In the genomic region with DNA sequence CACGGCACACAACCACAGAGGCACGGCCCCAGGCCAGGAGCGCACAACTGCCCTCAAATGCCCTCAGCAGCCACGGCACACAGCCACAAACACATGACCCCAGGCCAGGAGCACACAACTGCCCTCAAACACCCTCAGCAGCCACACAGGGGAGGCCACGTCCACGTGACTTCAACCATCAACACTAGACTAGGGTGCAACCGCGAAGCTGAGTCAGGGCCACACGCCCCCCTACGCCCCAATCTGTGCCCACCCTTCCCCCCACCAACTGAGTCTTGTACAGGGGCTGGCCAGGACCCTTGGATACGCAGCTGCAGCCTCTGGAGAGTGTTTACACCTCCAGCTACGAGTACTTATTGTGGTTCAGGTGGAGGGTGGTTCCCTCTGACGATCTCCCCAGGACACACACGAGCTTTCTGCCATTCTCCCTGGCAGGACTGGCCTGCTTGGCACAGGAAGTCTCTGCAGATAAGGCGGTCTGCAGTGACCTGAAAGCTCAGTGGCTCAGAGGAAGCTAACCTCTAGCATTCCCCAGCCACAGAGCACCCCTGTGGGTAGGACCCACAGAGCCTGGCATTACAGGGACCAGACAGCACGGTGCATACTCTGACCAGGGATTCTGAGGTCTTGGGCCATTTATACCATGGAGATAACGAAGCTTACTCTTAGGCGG, we compare ENCODE assay signal across 1 cellular context.
TF ChIP-seq lines count a peak whose summit lies in the region.

No MANE protein-coding gene starts in this region.

TF ChIP-seq in K562, 482 proteins besides CTCF, POLR2A, EP300 and RAD21 (continues in another document):
- TF ChIP-seq PHTF2 (CRISPR knock-in tag; IDR thresholded peaks at IDR 0.05) = no peak
- TF ChIP-seq PHB2 (IDR thresholded peaks at IDR 0.05; ENCODE audit: low read depth) = no peak
- 0 out of 2 replicates have a peak, but pooled peaks have one; percentile 14 for TF ChIP-seq ZNF592 (IDR thresholded peaks at IDR 0.05)
- no peak for TF ChIP-seq ZNF699 (CRISPR knock-in tag; IDR thresholded peaks at IDR 0.05; ENCODE audit: insufficient replicate concordance)
- TF ChIP-seq ZNF740 (CRISPR knock-in tag; IDR thresholded peaks at IDR 0.05) = peak; percentile 9; the same call in 1 of the 2 replicates
- no peak for TF ChIP-seq ZNF740 (tag; IDR thresholded peaks at IDR 0.05)
- TF ChIP-seq, protein P1, sequence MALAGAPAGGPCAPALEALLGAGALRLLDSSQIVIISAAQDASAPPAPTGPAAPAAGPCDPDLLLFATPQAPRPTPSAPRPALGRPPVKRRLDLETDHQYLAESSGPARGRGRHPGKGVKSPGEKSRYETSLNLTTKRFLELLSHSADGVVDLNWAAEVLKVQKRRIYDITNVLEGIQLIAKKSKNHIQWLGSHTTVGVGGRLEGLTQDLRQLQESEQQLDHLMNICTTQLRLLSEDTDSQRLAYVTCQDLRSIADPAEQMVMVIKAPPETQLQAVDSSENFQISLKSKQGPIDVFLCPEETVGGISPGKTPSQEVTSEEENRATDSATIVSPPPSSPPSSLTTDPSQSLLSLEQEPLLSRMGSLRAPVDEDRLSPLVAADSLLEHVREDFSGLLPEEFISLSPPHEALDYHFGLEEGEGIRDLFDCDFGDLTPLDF (CRISPR knock-in tag; IDR thresholded peaks at IDR 0.05) = no peak
- TF ChIP-seq, protein P2, sequence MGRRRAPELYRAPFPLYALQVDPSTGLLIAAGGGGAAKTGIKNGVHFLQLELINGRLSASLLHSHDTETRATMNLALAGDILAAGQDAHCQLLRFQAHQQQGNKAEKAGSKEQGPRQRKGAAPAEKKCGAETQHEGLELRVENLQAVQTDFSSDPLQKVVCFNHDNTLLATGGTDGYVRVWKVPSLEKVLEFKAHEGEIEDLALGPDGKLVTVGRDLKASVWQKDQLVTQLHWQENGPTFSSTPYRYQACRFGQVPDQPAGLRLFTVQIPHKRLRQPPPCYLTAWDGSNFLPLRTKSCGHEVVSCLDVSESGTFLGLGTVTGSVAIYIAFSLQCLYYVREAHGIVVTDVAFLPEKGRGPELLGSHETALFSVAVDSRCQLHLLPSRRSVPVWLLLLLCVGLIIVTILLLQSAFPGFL (CRISPR knock-in tag; IDR thresholded peaks at IDR 0.05) = no peak
- no peak for TF ChIP-seq SOX6 (IDR thresholded peaks at IDR 0.05)
- no peak for TF ChIP-seq ZNF174 (CRISPR knock-in tag; IDR thresholded peaks at IDR 0.05)
- no peak for TF ChIP-seq XRCC4 (IDR thresholded peaks at IDR 0.05; ENCODE audit: extremely low read depth, insufficient read depth, insufficient read length)
- TF ChIP-seq ASH1L (IDR thresholded peaks at IDR 0.05; ENCODE audit: borderline replicate concordance, low read depth, partially characterized antibody) = no peak
- TF ChIP-seq FOXP4 (CRISPR knock-in tag; IDR thresholded peaks at IDR 0.05; ENCODE audit: borderline replicate concordance) = no peak
- TF ChIP-seq ZBTB26 (CRISPR knock-in tag; IDR thresholded peaks at IDR 0.05) = no peak
- no peak for TF ChIP-seq EZH2 (IDR thresholded peaks at IDR 0.05; ENCODE audit: borderline replicate concordance, low read depth, low read length)
- 0 out of 2 replicates have a peak, but pooled peaks have one; percentile 29 for TF ChIP-seq FOXP1 (CRISPR knock-in tag; IDR thresholded peaks at IDR 0.05)
- 0 out of 2 replicates have a peak, but pooled peaks have one; percentile 3 for TF ChIP-seq ZBTB7A (IDR thresholded peaks at IDR 0.05; ENCODE audit: borderline replicate concordance, control insufficient read depth, low read depth, low read length)
- TF ChIP-seq HNRNPUL1 (IDR thresholded peaks at IDR 0.05; ENCODE audit: low read length) = no peak
- TF ChIP-seq, protein P3, sequence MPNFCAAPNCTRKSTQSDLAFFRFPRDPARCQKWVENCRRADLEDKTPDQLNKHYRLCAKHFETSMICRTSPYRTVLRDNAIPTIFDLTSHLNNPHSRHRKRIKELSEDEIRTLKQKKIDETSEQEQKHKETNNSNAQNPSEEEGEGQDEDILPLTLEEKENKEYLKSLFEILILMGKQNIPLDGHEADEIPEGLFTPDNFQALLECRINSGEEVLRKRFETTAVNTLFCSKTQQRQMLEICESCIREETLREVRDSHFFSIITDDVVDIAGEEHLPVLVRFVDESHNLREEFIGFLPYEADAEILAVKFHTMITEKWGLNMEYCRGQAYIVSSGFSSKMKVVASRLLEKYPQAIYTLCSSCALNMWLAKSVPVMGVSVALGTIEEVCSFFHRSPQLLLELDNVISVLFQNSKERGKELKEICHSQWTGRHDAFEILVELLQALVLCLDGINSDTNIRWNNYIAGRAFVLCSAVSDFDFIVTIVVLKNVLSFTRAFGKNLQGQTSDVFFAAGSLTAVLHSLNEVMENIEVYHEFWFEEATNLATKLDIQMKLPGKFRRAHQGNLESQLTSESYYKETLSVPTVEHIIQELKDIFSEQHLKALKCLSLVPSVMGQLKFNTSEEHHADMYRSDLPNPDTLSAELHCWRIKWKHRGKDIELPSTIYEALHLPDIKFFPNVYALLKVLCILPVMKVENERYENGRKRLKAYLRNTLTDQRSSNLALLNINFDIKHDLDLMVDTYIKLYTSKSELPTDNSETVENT (CRISPR knock-in tag; IDR thresholded peaks at IDR 0.05) = peak; percentile 41; the same call in 1 of the 2 replicates
- no peak for TF ChIP-seq CTBP1 (IDR thresholded peaks at IDR 0.05; ENCODE audit: borderline replicate concordance)
- no peak for TF ChIP-seq NFE2 (IDR thresholded peaks at IDR 0.05; ENCODE audit: low read depth)
- TF ChIP-seq, protein P4, sequence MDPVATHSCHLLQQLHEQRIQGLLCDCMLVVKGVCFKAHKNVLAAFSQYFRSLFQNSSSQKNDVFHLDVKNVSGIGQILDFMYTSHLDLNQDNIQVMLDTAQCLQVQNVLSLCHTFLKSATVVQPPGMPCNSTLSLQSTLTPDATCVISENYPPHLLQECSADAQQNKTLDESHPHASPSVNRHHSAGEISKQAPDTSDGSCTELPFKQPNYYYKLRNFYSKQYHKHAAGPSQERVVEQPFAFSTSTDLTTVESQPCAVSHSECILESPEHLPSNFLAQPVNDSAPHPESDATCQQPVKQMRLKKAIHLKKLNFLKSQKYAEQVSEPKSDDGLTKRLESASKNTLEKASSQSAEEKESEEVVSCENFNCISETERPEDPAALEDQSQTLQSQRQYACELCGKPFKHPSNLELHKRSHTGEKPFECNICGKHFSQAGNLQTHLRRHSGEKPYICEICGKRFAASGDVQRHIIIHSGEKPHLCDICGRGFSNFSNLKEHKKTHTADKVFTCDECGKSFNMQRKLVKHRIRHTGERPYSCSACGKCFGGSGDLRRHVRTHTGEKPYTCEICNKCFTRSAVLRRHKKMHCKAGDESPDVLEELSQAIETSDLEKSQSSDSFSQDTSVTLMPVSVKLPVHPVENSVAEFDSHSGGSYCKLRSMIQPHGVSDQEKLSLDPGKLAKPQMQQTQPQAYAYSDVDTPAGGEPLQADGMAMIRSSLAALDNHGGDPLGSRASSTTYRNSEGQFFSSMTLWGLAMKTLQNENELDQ (CRISPR knock-in tag; IDR thresholded peaks at IDR 0.05; ENCODE audit: borderline replicate concordance) = no peak
- TF ChIP-seq, protein P5, sequence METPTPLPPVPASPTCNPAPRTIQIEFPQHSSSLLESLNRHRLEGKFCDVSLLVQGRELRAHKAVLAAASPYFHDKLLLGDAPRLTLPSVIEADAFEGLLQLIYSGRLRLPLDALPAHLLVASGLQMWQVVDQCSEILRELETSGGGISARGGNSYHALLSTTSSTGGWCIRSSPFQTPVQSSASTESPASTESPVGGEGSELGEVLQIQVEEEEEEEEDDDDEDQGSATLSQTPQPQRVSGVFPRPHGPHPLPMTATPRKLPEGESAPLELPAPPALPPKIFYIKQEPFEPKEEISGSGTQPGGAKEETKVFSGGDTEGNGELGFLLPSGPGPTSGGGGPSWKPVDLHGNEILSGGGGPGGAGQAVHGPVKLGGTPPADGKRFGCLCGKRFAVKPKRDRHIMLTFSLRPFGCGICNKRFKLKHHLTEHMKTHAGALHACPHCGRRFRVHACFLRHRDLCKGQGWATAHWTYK (CRISPR knock-in tag; IDR thresholded peaks at IDR 0.05) = peak; percentile 75; the same call in 1 of the 2 replicates
- TF ChIP-seq, protein P6, sequence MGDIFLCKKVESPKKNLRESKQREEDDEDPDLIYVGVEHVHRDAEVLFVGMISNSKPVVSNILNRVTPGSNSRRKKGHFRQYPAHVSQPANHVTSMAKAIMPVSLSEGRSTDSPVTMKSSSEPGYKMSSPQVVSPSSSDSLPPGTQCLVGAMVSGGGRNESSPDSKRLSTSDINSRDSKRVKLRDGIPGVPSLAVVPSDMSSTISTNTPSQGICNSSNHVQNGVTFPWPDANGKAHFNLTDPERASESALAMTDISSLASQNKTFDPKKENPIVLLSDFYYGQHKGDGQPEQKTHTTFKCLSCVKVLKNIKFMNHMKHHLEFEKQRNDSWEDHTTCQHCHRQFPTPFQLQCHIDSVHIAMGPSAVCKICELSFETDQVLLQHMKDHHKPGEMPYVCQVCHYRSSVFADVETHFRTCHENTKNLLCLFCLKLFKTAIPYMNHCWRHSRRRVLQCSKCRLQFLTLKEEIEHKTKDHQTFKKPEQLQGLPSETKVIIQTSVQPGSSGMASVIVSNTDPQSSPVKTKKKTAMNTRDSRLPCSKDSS (IDR thresholded peaks at IDR 0.05; ENCODE audit: low read depth, partially characterized antibody) = no peak
- 0 out of 2 replicates have a peak, but pooled peaks have one; percentile 7 for TF ChIP-seq ZFX (CRISPR knock-in tag; IDR thresholded peaks at IDR 0.05)
- no peak for TF ChIP-seq ZFP1 (CRISPR knock-in tag; IDR thresholded peaks at IDR 0.05)
- TF ChIP-seq HLTF (IDR thresholded peaks at IDR 0.05) = no peak
